ENCODE assay signal across 1 cellular context in genomic region chr1:230668227-230668626, GRCh38.
TF ChIP-seq lines count a peak whose summit lies in the region.

No MANE protein-coding gene starts in this region.

TF ChIP-seq in K562, 482 proteins besides CTCF, POLR2A, EP300 and RAD21:
- TF ChIP-seq ARID3A (IDR thresholded peaks at IDR 0.05; ENCODE audit: borderline replicate concordance, low read depth, low read length) (no peak), TFAP4 (CRISPR knock-in tag; IDR thresholded peaks at IDR 0.05; ENCODE audit: borderline replicate concordance) (no peak), TCF3 (CRISPR knock-in tag; IDR thresholded peaks at IDR 0.05) (no peak), PKNOX1 (IDR thresholded peaks at IDR 0.05) (no peak), BCL6 (CRISPR knock-in tag; IDR thresholded peaks at IDR 0.05) (no peak), BHLHE40 (IDR thresholded peaks at IDR 0.05; ENCODE audit: low read length) (no peak), BRD9 (IDR thresholded peaks at IDR 0.05; ENCODE audit: low read depth, partially characterized antibody) (no peak), NR2C2 (CRISPR knock-in tag; IDR thresholded peaks at IDR 0.05) (no peak), NR2C2 (tag; IDR thresholded peaks at IDR 0.05) (no peak), POLR2AphosphoS2 (IDR thresholded peaks at IDR 0.05; ENCODE audit: low read length) (no peak)
